ENCODE assay signal across 14 cellular contexts in genomic region chr2:155599834-155600233, GRCh38.
A peak's percentile ranks its signal among the peaks of the same experiment; 100 is the strongest.
DNase-seq lines count a peak whose midpoint lies in the region; ATAC-seq and TF ChIP-seq lines count a peak whose summit lies in the region.
"Had no signal": no experiment of that assay in that cellular context is flagged by ENCODE, and none has a peak within 500 bp of the region (broad histone marks: within the 10 kb centered on the region; RNA-seq: fewer than 3 reads in every experiment).

No MANE protein-coding gene starts in this region.

- H3K4me1 Mint-ChIP-seq in CD14-positive monocyte (no peaks in the 10 kb centered on the region), chondrocyte (ENCODE audit: low read depth) (no peaks in the 10 kb centered on the region)
- H3K4me1 Mint-ChIP-seq in stimulated activated memory B cell treated with anti-CD40 and anti-IgM and Interleukin-4, amounts not matched to agents 10 μg/mL and 1 μg/mL and 100 μg/mL, for 72 hours: no peaks in the 10 kb centered on the region
- H3K4me1 Mint-ChIP-seq: B cell; CD4-positive, CD25-positive, alpha-beta regulatory T cell had no signal

- no peak overlapping the region for H4K8ac ChIP-seq in neuronal stem cell (ENCODE audit: low read depth, low read length)

- H3K9me3 Mint-ChIP-seq in CD14-positive monocyte (peaks cover 5 to 28% (median 14%) of the 10 kb centered on the region in 7 donors), chondrocyte (ENCODE audit: low read depth) (peaks cover 21% of the 10 kb centered on the region)
- H3K9me3 Mint-ChIP-seq in stimulated activated memory B cell treated with anti-CD40 and anti-IgM and Interleukin-4, amounts not matched to agents 10 μg/mL and 1 μg/mL and 100 μg/mL, for 72 hours: no peaks in the 10 kb centered on the region

- H3K14ac ChIP-seq in neuronal stem cell (ENCODE audit: low read length): no peak overlapping the region

- intact Hi-C loops in CD14-positive monocyte (cut with micrococcal nuclease): no loop called here

- no peak overlapping the region for H2BK15ac ChIP-seq in neuronal stem cell (ENCODE audit: low read length)

- H3K4me3 Mint-ChIP-seq in CD14-positive monocyte (no peak overlapping the region), chondrocyte (ENCODE audit: unreplicated experiment) (no peak overlapping the region)
- no peak overlapping the region for H3K4me3 Mint-ChIP-seq in stimulated activated memory B cell treated with anti-CD40 and anti-IgM and Interleukin-4, amounts not matched to agents 10 μg/mL and 1 μg/mL and 100 μg/mL, for 72 hours
- H3K4me3 Mint-ChIP-seq: B cell; CD4-positive, CD25-positive, alpha-beta regulatory T cell had no signal

- no peak overlapping the region for H2AFZ ChIP-seq in neuronal stem cell (ENCODE audit: low read length)
- H2AFZ ChIP-seq: GM23248 had no signal

- no CpG with 5 or more reads among the region's 5 CpGs for WGBS in neuronal stem cell (ENCODE audit: extremely low coverage in 2 of 2, insufficient read length in 2 of 2, insufficient replicate concordance in 1 of 2), 2 donors

- H3K4me1 ChIP-seq in neuronal stem cell (ENCODE audit: control insufficient read depth in 2 of 2, insufficient read depth in 1 of 2, low read depth in 1 of 2, low read length in 2 of 2): no peaks in the 10 kb centered on the region
- H3K4me1 ChIP-seq: BLaER1 treated with 17β-estradiol and CSF1 and Interleukin-3, amounts not matched to agents 10 nM and 100 nM; Caco-2; HAP-1 had no signal

- H3K27ac ChIP-seq in neuronal stem cell (replicated peaks; ENCODE audit: low read length): no peak overlapping the region
- H3K27ac ChIP-seq: BLaER1 treated with 17β-estradiol and CSF1 and Interleukin-3, amounts not matched to agents 10 nM and 100 nM; GM23248 had no signal

- in situ Hi-C loops in G401 (cut with HindIII; ENCODE audit: low sequenced_read_pairs): no loop called here

- no peaks in the 10 kb centered on the region for H3K27me3 ChIP-seq in neuronal stem cell (ENCODE audit: control insufficient read depth in 3 of 3, insufficient read depth in 3 of 3, low read depth in 1 of 3, low read length in 3 of 3)
- H3K27me3 ChIP-seq: BLaER1 treated with 17β-estradiol and CSF1 and Interleukin-3, amounts not matched to agents 10 nM and 100 nM had no signal

- H3K23ac ChIP-seq in neuronal stem cell (ENCODE audit: low read depth, low read length, poor library complexity): peak overlapping the region; percentile 65

- H3K27ac Mint-ChIP-seq in CD14-positive monocyte (no peak overlapping the region), chondrocyte (ENCODE audit: unreplicated experiment) (no peak overlapping the region)
- no peak overlapping the region for H3K27ac Mint-ChIP-seq in stimulated activated memory B cell treated with anti-CD40 and anti-IgM and Interleukin-4, amounts not matched to agents 10 μg/mL and 1 μg/mL and 100 μg/mL, for 72 hours
- H3K27ac Mint-ChIP-seq: B cell; CD4-positive, CD25-positive, alpha-beta regulatory T cell had no signal

- H2BK12ac ChIP-seq in neuronal stem cell (ENCODE audit: low read length): no peak overlapping the region

- H3K27me3 Mint-ChIP-seq in CD14-positive monocyte (ENCODE audit: low read depth in 3 of 3): no peaks in the 10 kb centered on the region
- H3K27me3 Mint-ChIP-seq in chondrocyte (ENCODE audit: low read depth): no peaks in the 10 kb centered on the region
- H3K27me3 Mint-ChIP-seq in stimulated activated memory B cell treated with anti-CD40 and anti-IgM and Interleukin-4, amounts not matched to agents 10 μg/mL and 1 μg/mL and 100 μg/mL, for 72 hours: no peaks in the 10 kb centered on the region
- H3K27me3 Mint-ChIP-seq: B cell; CD4-positive, CD25-positive, alpha-beta regulatory T cell had no signal

- peak overlapping the region in 1 of 2 donors; percentile 35 for H3K4me3 ChIP-seq in neuronal stem cell (ENCODE audit: low read length in 2 of 2)
- H3K4me3 ChIP-seq: BLaER1 treated with 17β-estradiol and CSF1 and Interleukin-3, amounts not matched to agents 10 nM and 100 nM; GM23248; HAP-1 had no signal

- no peak overlapping the region for H2AK5ac ChIP-seq in neuronal stem cell (ENCODE audit: low read depth, low read length)

- H4K91ac ChIP-seq in neuronal stem cell (ENCODE audit: low read depth, low read length, poor library complexity): no peak overlapping the region

- peak; percentile 36 for ATAC-seq in stimulated activated memory B cell treated with anti-CD40 and anti-IgM and Interleukin-4, amounts not matched to agents 10 μg/mL and 1 μg/mL and 100 μg/mL, for 72 hours

- TF ChIP-seq CTCF in CD14-positive monocyte (IDR thresholded peaks at IDR 0.05): no peak
- TF ChIP-seq CTCF in chondrocyte (IDR thresholded peaks at IDR 0.05): no peak

- H3K79me1 ChIP-seq in neuronal stem cell (ENCODE audit: low read depth, low read length): no peaks in the 10 kb centered on the region

- H3K9me3 ChIP-seq in neuronal stem cell (replicated peaks in 1 of 2; ENCODE audit: control insufficient read depth in 2 of 2, insufficient read depth in 1 of 2, low read depth in 1 of 2, low read length in 2 of 2): no peaks in the 10 kb centered on the region
- H3K9me3 ChIP-seq: Caco-2, HAP-1 had no signal

- H3K4me2 ChIP-seq in neuronal stem cell (ENCODE audit: insufficient read depth, low read length, poor library complexity, severe bottlenecking): no peak overlapping the region
- H3K4me2 ChIP-seq: BLaER1 treated with 17β-estradiol and CSF1 and Interleukin-3, amounts not matched to agents 10 nM and 100 nM had no signal

- DNase-seq in CD14-positive monocyte (ENCODE audit: low spot score) (peak; percentile 41), chondrocyte (ENCODE audit: low spot score) (peak; percentile 59), neuronal stem cell (ENCODE audit: low spot score) (no peak), T-helper 1 cell (no peak), G401 (ENCODE audit: low spot score) (no peak), HT-29 (ENCODE audit: low spot score) (no peak)
- DNase-seq: Caco-2; CD4-positive, CD25-positive, alpha-beta regulatory T cell; GDM1; GM23248 had no signal

- H3K18ac ChIP-seq in neuronal stem cell (ENCODE audit: low read length): peak overlapping the region; percentile 83

- H3K36me3 Mint-ChIP-seq in CD14-positive monocyte: no peaks in the 10 kb centered on the region
- H3K36me3 Mint-ChIP-seq in chondrocyte (ENCODE audit: low read depth): no peaks in the 10 kb centered on the region
- H3K36me3 Mint-ChIP-seq in stimulated activated memory B cell treated with anti-CD40 and anti-IgM and Interleukin-4, amounts not matched to agents 10 μg/mL and 1 μg/mL and 100 μg/mL, for 72 hours: no peaks in the 10 kb centered on the region
- H3K36me3 Mint-ChIP-seq: CD4-positive, CD25-positive, alpha-beta regulatory T cell had no signal

- H3K36me3 ChIP-seq in neuronal stem cell (replicated peaks in 1 of 2; ENCODE audit: control insufficient read depth in 2 of 2, insufficient read depth in 2 of 2, low read length in 2 of 2): no peaks in the 10 kb centered on the region
- H3K36me3 ChIP-seq: BLaER1 treated with 17β-estradiol and CSF1 and Interleukin-3, amounts not matched to agents 10 nM and 100 nM; HAP-1 had no signal

- H3K4ac ChIP-seq in neuronal stem cell (ENCODE audit: low read length): no peak overlapping the region

- H2BK5ac ChIP-seq in neuronal stem cell (ENCODE audit: low read length): no peak overlapping the region

- H3K9ac ChIP-seq in neuronal stem cell (ENCODE audit: low read depth, low read length, poor library complexity): no peak overlapping the region
- H3K9ac ChIP-seq: BLaER1 treated with 17β-estradiol and CSF1 and Interleukin-3, amounts not matched to agents 10 nM and 100 nM; GM23248 had no signal

- no peak overlapping the region for H2BK120ac ChIP-seq in neuronal stem cell (ENCODE audit: low read depth, low read length)

Comparison
In these comparisons a context has a peak if more than half of its experiments do, and no peak if none do; other contexts are left out.
1. DNase-seq: peak in CD14-positive monocyte (single experiment) and chondrocyte (single experiment); none in neuronal stem cell (single experiment), T-helper 1 cell (0 of 5), G401 (single experiment) and HT-29 (single experiment).